In the genomic region with DNA sequence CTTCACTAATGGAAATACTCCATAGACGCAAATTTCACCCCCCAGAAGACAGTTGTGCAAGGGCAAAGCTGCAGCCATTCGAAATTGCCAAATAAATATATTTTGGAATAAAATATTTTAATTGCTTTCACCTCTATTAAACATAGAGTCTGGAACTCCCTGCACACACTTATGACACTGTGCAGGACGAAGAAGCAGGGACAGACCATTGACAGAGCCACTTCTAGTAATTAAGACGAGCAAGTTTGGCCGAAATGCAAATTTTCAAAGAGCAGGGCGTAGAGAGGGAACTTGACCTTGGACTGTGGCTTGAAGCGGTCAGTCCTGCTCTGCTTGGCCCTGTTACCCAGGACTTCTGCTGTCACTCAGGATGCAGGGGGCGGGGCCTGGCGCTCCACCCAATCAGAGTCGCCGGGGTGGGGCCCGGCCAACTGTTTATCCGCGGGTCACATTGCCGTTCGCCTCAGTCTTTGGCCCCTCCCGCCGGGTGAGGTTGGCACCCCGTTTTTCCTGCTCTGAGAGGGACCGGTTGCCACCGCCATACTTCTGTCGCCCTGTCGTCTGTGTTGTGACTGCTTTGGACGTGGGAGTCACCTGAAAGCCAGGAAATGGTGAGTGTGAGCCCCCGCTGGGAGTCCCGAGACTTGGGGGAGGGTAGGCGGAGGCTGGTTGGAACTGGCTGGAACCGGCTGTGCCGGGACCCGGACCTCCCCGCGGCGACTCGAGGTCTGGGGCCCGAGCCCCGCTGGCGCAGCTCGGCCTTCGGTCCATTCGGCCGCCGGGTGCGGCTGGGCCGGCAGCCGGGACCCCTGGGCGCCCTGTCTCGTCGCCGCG, we compare ENCODE assay signal across 8 cellular contexts. TPM values are rescaled to one million over a fixed set of nuclear protein-coding genes. Genes with fewer than 3 reads are reported as not detected.
DNase-seq lines count a peak whose midpoint lies in the region; ATAC-seq and TF ChIP-seq lines count a peak whose summit lies in the region.

A gene (plus strand): TSS at position 466 of the 834 bp plus-strand sequence. CDS start 143 bp downstream, at position 609.

- H3K4me3 Mint-ChIP-seq in endothelial cell (ENCODE audit: unreplicated experiment), result peak within 1 kb of the TSS; percentile 34

- H3K36me3 Mint-ChIP-seq in endothelial cell (ENCODE audit: low read depth, unreplicated experiment), result peaks cover 7% of the 10 kb centered on the region

- TF ChIP-seq CTCF in endothelial cell (IDR thresholded peaks at IDR 0.05; ENCODE audit: unreplicated experiment), result no peak

- in situ Hi-C loops in G401 (cut with HindIII; ENCODE audit: low sequenced_read_pairs), result no loop called here

- no peak within 1 kb of the TSS for H3K27ac Mint-ChIP-seq in endothelial cell (ENCODE audit: unreplicated experiment)

- H3K27me3 Mint-ChIP-seq in endothelial cell (ENCODE audit: unreplicated experiment), result peaks cover 2% of the 10 kb centered on the region

- ATAC-seq in HG02623 (IDR thresholded peaks at IDR 0.05; ENCODE audit: unreplicated experiment), result peak; percentile 79

- H3K4me1 Mint-ChIP-seq in endothelial cell (ENCODE audit: unreplicated experiment), result no peaks in the 10 kb centered on the region

- peak; percentile 97 for DNase-seq in G401 (ENCODE audit: low spot score)
- peak; percentile 66 to 87 for DNase-seq in NCI-H526 (lab: John Stamatoyannopoulos, UW)
- DNase-seq in activated CD8-positive, alpha-beta memory T cell treated with anti-CD3 and anti-CD28 coated beads, Interleukin-2, amount 50 U/mL, for 48 hours, result peak; percentile 86
- no peak for DNase-seq in endothelial cell (ENCODE audit: low spot score)
- peak; percentile 98 for DNase-seq in mesenteric fat pad (ENCODE audit: low spot score)
- peak; percentile 59 for DNase-seq in stimulated activated CD8-positive, alpha-beta memory T cell treated with anti-CD3 and anti-CD28 coated beads, Interleukin-12 subunit alpha, Interleukin-12 subunit beta, amount 100 ng/mL, for 1 hour (ENCODE audit: low read depth)
- no peak for DNase-seq in NOMO-1 treated with dmso at 0.1 percent for 144 hours (lab: John Stamatoyannopoulos, UW; ENCODE audit: unreplicated experiment)

- peaks cover 27% of the 10 kb centered on the region for H3K9me3 Mint-ChIP-seq in endothelial cell (ENCODE audit: unreplicated experiment)

RNA-seq across cellular contexts. Expression of the gene that starts here (rescaled TPM):
- 1.2 and 2.3 TPM in 2 replicates for total RNA-seq in G401 (2014; rRNA removed; shearing (Covaris generic))
- total RNA-seq in endothelial cell (ENCODE audit: unreplicated experiment) (0.15 TPM), mesenteric fat pad (3.0 TPM)

Comparison
In these comparisons a context has a peak if more than half of its experiments do, and no peak if none do; other contexts are left out.
1. DNase-seq: peak in G401 (single experiment), NCI-H526 (2 of 2), activated CD8-positive, alpha-beta memory T cell treated with anti-CD3 and anti-CD28 coated beads, Interleukin-2, amount 50 U/mL, for 48 hours (single experiment), mesenteric fat pad (single experiment) and stimulated activated CD8-positive, alpha-beta memory T cell treated with anti-CD3 and anti-CD28 coated beads, Interleukin-12 subunit alpha, Interleukin-12 subunit beta, amount 100 ng/mL, for 1 hour (single experiment); none in endothelial cell (single experiment) and NOMO-1 treated with dmso at 0.1 percent for 144 hours (single experiment).